8 cellular contexts compared by ENCODE assay signal in genomic region chr6:31680841-31681671, GRCh38. TPM values are rescaled to one million over a fixed set of nuclear protein-coding genes. Genes with fewer than 3 reads are reported as not detected.
DNase-seq lines count a peak whose midpoint lies in the region; ATAC-seq lines count a peak whose summit lies in the region.

Gene LY6G5C, minus strand, starts transcription at chr6:31681067. Its CDS starts 694 bp downstream, at chr6:31680373.

- POLR2A ChIA-PET in naive thymus-derived CD8-positive, alpha-beta T cell (lab: Charles Lee): interaction anchor here (0.6 to 1.9 kb wide), 11 partner anchors 10 to 157 kb away, joined by 3 to 9 read pairs (median 3); partner anchors contain the start of genes ABHD16A, BAG6, GPANK1 and HSPA1B

- H3K4me1 Mint-ChIP-seq in naive thymus-derived CD8-positive, alpha-beta T cell: peaks cover 19 to 31% (median 21%) of the 10 kb centered on the region in 4 donors

- H3K27ac Mint-ChIP-seq in naive thymus-derived CD8-positive, alpha-beta T cell: peak within 1 kb of the TSS; percentile 29 to 93 (median 84)

- peak within 1 kb of the TSS; percentile 13 for H3K27ac ChIP-seq in temporal lobe (ENCODE audit: low read depth, low read length)

- DNase-seq in LHCN-M2 (ENCODE audit: low read depth) (peak; percentile 90), RPMI8226 (peak; percentile 77), fibroblast of the conjunctiva (ENCODE audit: low read depth) (peak; percentile 95)
- DNase-seq in activated gamma-delta T cell treated with anti-CD3 and anti-CD28 coated beads, Interleukin-2, amount 50 U/mL, for 16 hours (ENCODE audit: low read depth): peak; percentile 45
- DNase-seq in naive thymus-derived CD8-positive, alpha-beta T cell: peak; percentile 33 to 75 (median 51)

- no peaks in the 10 kb centered on the region for H3K9me3 ChIP-seq in ES-I3 (ENCODE audit: control insufficient read depth, insufficient read depth, low read length)

- no peaks in the 10 kb centered on the region for H3K9me3 Mint-ChIP-seq in naive thymus-derived CD8-positive, alpha-beta T cell

- H3K36me3 Mint-ChIP-seq in naive thymus-derived CD8-positive, alpha-beta T cell: peaks cover 0 to 11% (median 2%) of the 10 kb centered on the region in 3 donors

- H3K4me1 ChIP-seq in ES-I3 (ENCODE audit: insufficient read depth, low read length): no peaks in the 10 kb centered on the region

- peak within 1 kb of the TSS; percentile 69 to 93 (median 91) for H3K4me3 Mint-ChIP-seq in naive thymus-derived CD8-positive, alpha-beta T cell

- H3K36me3 ChIP-seq in ES-I3 (ENCODE audit: insufficient read depth, low read length): no peaks in the 10 kb centered on the region

- no peaks in the 10 kb centered on the region for H3K27me3 Mint-ChIP-seq in naive thymus-derived CD8-positive, alpha-beta T cell

- ATAC-seq in naive thymus-derived CD8-positive, alpha-beta T cell: peak; percentile 80
- no peak for ATAC-seq in HG03439 (IDR thresholded peaks at IDR 0.05; ENCODE audit: unreplicated experiment)

- H3K9ac ChIP-seq in ES-I3 (ENCODE audit: low read depth, low read length): peak within 1 kb of the TSS; percentile 52

RNA-seq across cellular contexts. Expression of gene LY6G5C, which starts in this region (rescaled TPM):
- total RNA-seq in LHCN-M2 (2014; rRNA removed) (1.4 and 3.2 TPM in 2 replicates), temporal lobe (1.2 TPM)
- polyA plus RNA-seq in LHCN-M2 (2012): 3.4 TPM
- total RNA-seq in naive thymus-derived CD8-positive, alpha-beta T cell: 1 to 10 TPM; 4.4 to 5.5 TPM
- 1 to 10 TPM; 4.6 to 7.9 (median 7.6) TPM for polyA plus RNA-seq in naive thymus-derived CD8-positive, alpha-beta T cell

Comparison
In these comparisons a context has a peak if more than half of its experiments do, and no peak if none do; other contexts are left out.
1. DNase-seq: peak in every context shown above with its lines; median percentile 95 in fibroblast of the conjunctiva; 90 in LHCN-M2; 77 in RPMI8226; 51 in naive thymus-derived CD8-positive, alpha-beta T cell; 45 in activated gamma-delta T cell treated with anti-CD3 and anti-CD28 coated beads, Interleukin-2, amount 50 U/mL, for 16 hours.